6 cellular contexts compared by ENCODE assay signal in the genomic region with DNA sequence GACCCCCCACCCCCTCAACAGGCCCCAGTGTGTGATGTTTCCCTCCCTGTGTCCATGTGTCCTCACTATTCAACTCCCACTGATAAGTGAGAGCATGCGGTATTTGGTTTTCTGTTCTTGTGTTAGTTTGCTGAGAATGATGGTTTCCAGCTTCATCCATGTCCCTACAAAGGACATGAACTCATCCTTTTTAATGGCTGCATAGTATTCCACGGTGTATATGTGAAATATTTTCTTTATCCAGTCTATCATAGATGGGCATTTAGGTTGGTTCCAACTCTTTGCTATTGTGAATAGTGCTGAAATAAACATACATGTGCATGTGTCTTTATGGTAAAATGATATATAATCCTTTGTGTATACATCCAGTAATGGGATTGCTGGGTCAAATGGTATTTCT.
DNase-seq lines count a peak whose midpoint lies in the region; ATAC-seq, FAIRE-seq and TF ChIP-seq lines count a peak whose summit lies in the region.
"Not testable (repeated sequence)": the region's sequence is repeated elsewhere in the genome, so short reads cannot be mapped to it uniquely, and the experiment has no call there.

No MANE protein-coding gene starts in this region.

- H3K27me3 Mint-ChIP-seq in activated naive CD4-positive, alpha-beta T cell treated with anti-CD3 and anti-CD28 coated beads, Interleukin-2, amount 50 U/mL, for 24 hours = not testable (repeated sequence)

- H3K9me3 Mint-ChIP-seq in activated naive CD4-positive, alpha-beta T cell treated with anti-CD3 and anti-CD28 coated beads, Interleukin-2, amount 50 U/mL, for 24 hours = not testable (repeated sequence)

- FAIRE-seq in K562 (lab: Jason Lieb, UNC); H1 (lab: Jason Lieb, UNC); HepG2 (lab: Jason Lieb, UNC): not testable (repeated sequence)

- DNase-seq in K562 (ENCODE audit: extremely low read depth in 1 of 4, low spot score in 3 of 4); H1 (ENCODE audit: low read depth in 1 of 2, low spot score in 2 of 2); HepG2 (ENCODE audit: low spot score): not testable (repeated sequence)

- H3K18ac ChIP-seq in H1 (ENCODE audit: extremely low read depth, low read length) = not testable (repeated sequence)

- intact Hi-C loops in K562 (cut with micrococcal nuclease) = not testable (repeated sequence)
- intact Hi-C loops in HepG2 (cut with micrococcal nuclease; ENCODE audit: unreplicated experiment) = loop anchor here (1.0 kb wide), 2 partner anchors 261 to 341 kb away; no protein-coding TSS in a partner anchor

- H3K4me3 Mint-ChIP-seq in activated naive CD4-positive, alpha-beta T cell treated with anti-CD3 and anti-CD28 coated beads, Interleukin-2, amount 50 U/mL, for 24 hours = not testable (repeated sequence)

- not testable (repeated sequence) for H3K9me1 ChIP-seq in K562 (ENCODE audit: control insufficient read depth, insufficient read depth, low read length)

- not testable (repeated sequence) for H4K20me1 ChIP-seq in K562 (replicated peaks; ENCODE audit: control insufficient read depth, insufficient read depth, low read length); H1 (replicated peaks in 1 of 2; ENCODE audit: control insufficient read depth in 1 of 2, insufficient read depth in 2 of 2, low read length in 2 of 2); HepG2 (ENCODE audit: insufficient read depth, low read length)

- H2BK12ac ChIP-seq in H1 (ENCODE audit: low read depth, low read length) = not testable (repeated sequence)

- not testable (repeated sequence) for H4K8ac ChIP-seq in H1 (ENCODE audit: extremely low read depth, insufficient read depth, low read length)

- not testable (repeated sequence) for H3K36me3 ChIP-seq in HEK293 (ENCODE audit: control insufficient read depth in 2 of 2, insufficient read depth in 1 of 2, low read length in 2 of 2); K562 (ENCODE audit: control insufficient read depth, insufficient read depth, low read length); H1 (ENCODE audit: control insufficient read depth in 2 of 4, insufficient read depth in 4 of 4, low read length in 3 of 4); HepG2 (replicated peaks in 1 of 2; ENCODE audit: control insufficient read depth in 1 of 2, insufficient read depth in 2 of 2, low read length in 2 of 2)

- H3K27me3 ChIP-seq in K562 (ENCODE audit: control insufficient read depth in 2 of 2, insufficient read depth in 2 of 2, low read length in 2 of 2); H1 (replicated peaks in 1 of 4; ENCODE audit: control insufficient read depth in 3 of 4, extremely low read depth in 1 of 4, insufficient read depth in 3 of 4, low read length in 3 of 4); HepG2 (ENCODE audit: control insufficient read depth in 1 of 2, insufficient read depth in 2 of 2, low read length in 2 of 2): not testable (repeated sequence)

- not testable (repeated sequence) for H2AK5ac ChIP-seq in H1 (ENCODE audit: low read depth, low read length)

- TF ChIP-seq CTCF in C4-2B (conservative IDR thresholded peaks at IDR 0.05) = peak; percentile 43; the same call in 1 of the 2 replicates
- not testable (repeated sequence) for TF ChIP-seq CTCF in HEK293 (tag by site-specific recombination; IDR thresholded peaks at IDR 0.05); K562 (IDR thresholded peaks at IDR 0.05 in 2 of 3, conservative IDR thresholded peaks at IDR 0.05 in 1 of 3; ENCODE audit: insufficient read depth in 2 of 3, low read depth in 1 of 3, low read length in 3 of 3); H1 (IDR thresholded peaks at IDR 0.05; ENCODE audit: control extremely low read depth in 1 of 3, insufficient read depth in 1 of 3, low read depth in 1 of 3, low read length in 3 of 3); HepG2 (CRISPR knock-in tag; IDR thresholded peaks at IDR 0.05)

- not testable (repeated sequence) for H4K5ac ChIP-seq in H1 (ENCODE audit: insufficient read length, low read depth, low read length)

- H2BK20ac ChIP-seq in H1 (ENCODE audit: low read length) = not testable (repeated sequence)

- H3K9ac ChIP-seq in K562 (ENCODE audit: insufficient read depth in 1 of 2, low read depth in 2 of 2, low read length in 2 of 2); H1 (replicated peaks in 1 of 4; ENCODE audit: extremely low read depth in 1 of 4, low read depth in 3 of 4, low read length in 3 of 4); HepG2 (ENCODE audit: insufficient read depth, low read depth, low read length): not testable (repeated sequence)

- POLR2A ChIA-PET in HEK293 (lab: Yijun Ruan, JAX); K562 (lab: Yijun Ruan, JAX); H1 (lab: Charles Lee; ENCODE audit: partially characterized antibody); HepG2 (lab: Yijun Ruan, JAX): not testable (repeated sequence)

- H2BK5ac ChIP-seq in H1 (ENCODE audit: low read depth, low read length) = not testable (repeated sequence)

- not testable (repeated sequence) for ATAC-seq in K562, HepG2

- H3K9me3 ChIP-seq in HEK293 (ENCODE audit: control insufficient read depth, insufficient read depth, low read depth, low read length); K562 (replicated peaks; ENCODE audit: control insufficient read depth, insufficient read depth, low read depth, low read length); H1 (ENCODE audit: insufficient read depth in 2 of 2, low read depth in 1 of 2, low read length in 1 of 2): not testable (repeated sequence)
- H3K9me3 ChIP-seq in HepG2 (ENCODE audit: low read length) = peaks cover 34% of the 10 kb centered on the region

- CTCF ChIA-PET in HEK293 (lab: Yijun Ruan, JAX) = interaction anchor here (0.6 to 0.9 kb wide), 2 partner anchors 16 to 27 kb away, joined by 3 read pairs; no protein-coding TSS in a partner anchor
- CTCF ChIA-PET in K562 (lab: Yijun Ruan, JAX; ENCODE audit: low intra/inter-chr PET ratio); H1 (lab: Charles Lee; ENCODE audit: partially characterized antibody); HepG2 (lab: Yijun Ruan, JAX; ENCODE audit: low intra/inter-chr PET ratio, low total read pairs): not testable (repeated sequence)

- not testable (repeated sequence) for H3K23me2 ChIP-seq in H1 (ENCODE audit: low read depth, low read length)

- H3K36me3 Mint-ChIP-seq in activated naive CD4-positive, alpha-beta T cell treated with anti-CD3 and anti-CD28 coated beads, Interleukin-2, amount 50 U/mL, for 24 hours = not testable (repeated sequence)

- not testable (repeated sequence) for H3K4me2 ChIP-seq in K562 (ENCODE audit: insufficient read depth, low read length); H1 (ENCODE audit: insufficient read depth in 1 of 2, low read depth in 2 of 2, low read length in 2 of 2); HepG2 (ENCODE audit: low read depth, low read length)

- H3K4me3 ChIP-seq in HEK293 (ENCODE audit: low read depth, low read length); K562; H1 (ENCODE audit: extremely low read depth in 1 of 4, insufficient read depth in 2 of 4, low read depth in 3 of 4, low read length in 4 of 4); HepG2 (replicated peaks in 1 of 3; ENCODE audit: insufficient read depth in 1 of 3, low read depth in 2 of 3, low read length in 3 of 3): not testable (repeated sequence)

- not testable (repeated sequence) for H3K4ac ChIP-seq in H1 (replicated peaks; ENCODE audit: insufficient read length, low read depth, low read length)

- H3K56ac ChIP-seq in H1 (replicated peaks; ENCODE audit: insufficient read length, low read depth, low read length) = not testable (repeated sequence)

- not testable (repeated sequence) for TF ChIP-seq POLR2A in K562 (conservative IDR thresholded peaks at IDR 0.05); H1 (IDR thresholded peaks at IDR 0.05; ENCODE audit: control extremely low read depth in 1 of 2, low read depth in 2 of 2, low read length in 2 of 2); HepG2 (IDR thresholded peaks at IDR 0.05; ENCODE audit: insufficient read depth in 1 of 2, low read depth in 2 of 2, low read length in 2 of 2)

- H4K91ac ChIP-seq in H1 (replicated peaks; ENCODE audit: insufficient read length, low read length) = not testable (repeated sequence)

- H2AFZ ChIP-seq in K562 (ENCODE audit: low read depth, low read length); H1 (ENCODE audit: low read length); HepG2 (ENCODE audit: low read length): not testable (repeated sequence)

- WGBS in K562 (ENCODE audit: insufficient coverage, low coverage, missing lambda C conversion rate) = 0% methylated on average over 1 of the region's 2 CpGs
- 82% methylated on average over 2 of the region's 2 CpGs; no CpG with 5 or more reads in 1 of the 2 experiments for WGBS in H1 (ENCODE audit: extremely low coverage in 1 of 2, insufficient coverage in 1 of 2, insufficient read length in 1 of 2, insufficient replicate concordance in 2 of 2, low coverage in 1 of 2, low lambda C conversion rate in 2 of 2, missing lambda C conversion rate in 1 of 2), 2 experiments
- 21% methylated on average over 2 of the region's 2 CpGs for WGBS in HepG2 (ENCODE audit: low lambda C conversion rate)

- not testable (repeated sequence) for H2BK15ac ChIP-seq in H1 (ENCODE audit: low read length)

- TF ChIP-seq RAD21 in K562 (CRISPR knock-in tag; conservative IDR thresholded peaks at IDR 0.05 in 1 of 2, IDR thresholded peaks at IDR 0.05 in 1 of 2); H1 (IDR thresholded peaks at IDR 0.05 in 1 of 2, conservative IDR thresholded peaks at IDR 0.05 in 1 of 2; ENCODE audit: low read depth in 2 of 2, low read length in 2 of 2); HepG2 (CRISPR knock-in tag; IDR thresholded peaks at IDR 0.05): not testable (repeated sequence)

- peak overlapping the region; percentile 32 for H3K27ac Mint-ChIP-seq in activated naive CD4-positive, alpha-beta T cell treated with anti-CD3 and anti-CD28 coated beads, Interleukin-2, amount 50 U/mL, for 24 hours

- not testable (repeated sequence) for H3K79me2 ChIP-seq in K562 (ENCODE audit: control insufficient read depth, insufficient read depth, low read length); H1 (ENCODE audit: control insufficient read depth in 1 of 2, insufficient read depth in 2 of 2, low read length in 2 of 2); HepG2 (ENCODE audit: insufficient read depth, low read length)

- BruUV-seq in K562 (replicated peaks; lab: Mats Ljungman, UMichigan); HepG2 (replicated peaks; lab: Mats Ljungman, UMichigan): not testable (repeated sequence)

- H3K4me1 ChIP-seq in HEK293 (ENCODE audit: control insufficient read depth, insufficient read depth, low read length); K562 (replicated peaks in 1 of 2; ENCODE audit: control insufficient read depth in 2 of 2, insufficient read depth in 2 of 2, low read length in 2 of 2); H1 (replicated peaks in 1 of 4; ENCODE audit: control insufficient read depth in 3 of 4, insufficient read depth in 4 of 4, low read length in 3 of 4); HepG2 (ENCODE audit: insufficient read depth, low read length): not testable (repeated sequence)

- H3K4me1 Mint-ChIP-seq in activated naive CD4-positive, alpha-beta T cell treated with anti-CD3 and anti-CD28 coated beads, Interleukin-2, amount 50 U/mL, for 24 hours = not testable (repeated sequence)

- H3K27ac ChIP-seq in C4-2B; HEK293 (ENCODE audit: extremely low read depth, low read depth, low read length); K562 (ENCODE audit: extremely low read depth, low read depth, low read length); H1 (ENCODE audit: low read depth, low read length); HepG2 (ENCODE audit: extremely low read length, insufficient read depth, low read length): not testable (repeated sequence)

- H3K23ac ChIP-seq in H1 (ENCODE audit: insufficient read length) = not testable (repeated sequence)

- not testable (repeated sequence) for H3K14ac ChIP-seq in H1 (ENCODE audit: insufficient read length)

- not testable (repeated sequence) for H3K79me1 ChIP-seq in H1 (ENCODE audit: low read depth, low read length)

- TF ChIP-seq EP300 in K562 (IDR thresholded peaks at IDR 0.05; ENCODE audit: low read length); H1 (IDR thresholded peaks at IDR 0.05; ENCODE audit: borderline replicate concordance in 1 of 2, low read depth in 2 of 2, low read length in 2 of 2); HepG2 (IDR thresholded peaks at IDR 0.05; ENCODE audit: low read depth in 2 of 2, low read length in 2 of 2); HepG2 (CRISPR knock-in tag; IDR thresholded peaks at IDR 0.05; ENCODE audit: borderline replicate concordance): not testable (repeated sequence)

- not testable (repeated sequence) for H2BK120ac ChIP-seq in H1 (replicated peaks; ENCODE audit: low read depth, low read length)

- in situ Hi-C loops in K562 (cut with MboI); HepG2 (cut with HindIII; ENCODE audit: extremely low pct_ligation_motif_present, low pct_unique_long_range_greater_than_20kb): not testable (repeated sequence)
